13 cellular contexts compared by ENCODE assay signal in the genomic region with DNA sequence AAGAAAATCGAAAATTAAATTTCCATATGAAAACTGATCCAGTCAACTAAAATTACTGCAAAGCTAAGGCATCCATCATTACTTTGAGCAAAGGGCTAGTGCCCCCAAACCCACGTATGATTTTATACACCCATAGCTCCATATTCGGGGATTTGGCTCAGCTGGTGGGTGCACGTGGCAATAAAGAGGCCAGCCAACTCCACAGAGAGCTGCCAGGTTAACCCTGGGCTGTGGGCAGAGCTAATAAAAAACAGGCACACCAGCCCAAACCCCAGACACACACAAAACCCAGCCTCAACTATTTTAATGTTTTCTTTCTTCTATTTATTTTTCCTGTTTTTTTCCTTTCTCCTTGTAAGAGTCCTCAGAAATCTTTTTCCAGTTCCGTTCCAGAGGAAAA.
"Had no signal": no experiment of that assay in that cellular context is flagged by ENCODE, and none has a peak within 500 bp of the region (broad histone marks: within the 10 kb centered on the region; RNA-seq: fewer than 3 reads in every experiment).

No MANE protein-coding gene starts in this region.

- H3K27ac Mint-ChIP-seq: dendritic cell treated with granulocyte-macrophage colony-stimulating factor and Interleukin-4, amounts not matched to agents 40 ng/mL and 50 ng/mL, for 4 days; naive thymus-derived CD4-positive, alpha-beta T cell had no signal

- H3K4me1 Mint-ChIP-seq: naive thymus-derived CD4-positive, alpha-beta T cell had no signal

- H3K36me3 Mint-ChIP-seq: naive thymus-derived CD4-positive, alpha-beta T cell had no signal

- DNase-seq: cerebellar nuclear complex; esophagus squamous epithelium; foreskin fibroblast; left colon; mesendoderm; naive thymus-derived CD4-positive, alpha-beta T cell; small intestine; stimulated activated CD4-positive, alpha-beta T cell treated with anti-CD3 and anti-CD28 coated beads, Interleukin-2, amount 100 ng/mL, for 48 hours; stimulated activated naive CD8-positive, alpha-beta T cell treated with anti-CD3 and anti-CD28 coated beads, Interleukin-15, Interleukin-2, amounts not matched to agents 100 U/mL and 50 U/mL, for 24 hours; tibial artery had no signal

- ATAC-seq: gastroesophageal sphincter; left colon; naive thymus-derived CD4-positive, alpha-beta T cell; stimulated activated naive CD8-positive, alpha-beta T cell treated with anti-CD3 and anti-CD28 coated beads, Interleukin-15, Interleukin-2, amounts not matched to agents 100 U/mL and 50 U/mL, for 24 hours had no signal

- H3K27me3 Mint-ChIP-seq: dendritic cell treated with granulocyte-macrophage colony-stimulating factor and Interleukin-4, amounts not matched to agents 40 ng/mL and 50 ng/mL, for 4 days had no signal

- H3K4me3 Mint-ChIP-seq: dendritic cell treated with granulocyte-macrophage colony-stimulating factor and Interleukin-4, amounts not matched to agents 40 ng/mL and 50 ng/mL, for 4 days; naive thymus-derived CD4-positive, alpha-beta T cell; neural crest cell had no signal
